Comparison of ENCODE assay signal across 8 cellular contexts in genomic region chr4:140252144-140252741, GRCh38.
A peak's percentile ranks its signal among the peaks of the same experiment; 100 is the strongest.
DNase-seq lines count a peak whose midpoint lies in the region; ATAC-seq, FAIRE-seq and TF ChIP-seq lines count a peak whose summit lies in the region.

No MANE protein-coding gene starts in this region.

- H3K27me3 Mint-ChIP-seq in CD4-positive, alpha-beta T cell, result peaks cover 13% of the 10 kb centered on the region
- H3K27me3 Mint-ChIP-seq in natural killer cell (ENCODE audit: low read depth in 2 of 2), result peaks cover 29 to 42% of the 10 kb centered on the region in 2 donors

- no peaks in the 10 kb centered on the region for H4K20me1 ChIP-seq in endothelial cell of umbilical vein (replicated peaks; ENCODE audit: control insufficient read depth, extremely low read depth, insufficient read depth, low read length)

- no peaks in the 10 kb centered on the region for H3K79me2 ChIP-seq in endothelial cell of umbilical vein (ENCODE audit: control insufficient read depth, insufficient read depth, low read length)

- peak overlapping the region in 2 of 3 experiments; percentile 5 to 37 for H3K4me3 ChIP-seq in endothelial cell of umbilical vein (replicated peaks in 1 of 3; ENCODE audit: insufficient read depth in 1 of 3, low read depth in 1 of 3, low read length in 3 of 3)

- FAIRE-seq in endothelial cell of umbilical vein (lab: Jason Lieb, UNC), result no peak

- dilution Hi-C loops in endothelial cell of umbilical vein (cut with MboI; ENCODE audit: extremely low pct_ligation_motif_present, low sequenced_read_pairs), result no loop called here

- no peak for DNase-seq in CD4-positive, alpha-beta T cell
- DNase-seq in SHP77 treated with DMSO at 0.1 percent for 48 hours (lab: John Stamatoyannopoulos, UW), result peak; percentile 37
- DNase-seq in endothelial cell of umbilical vein (ENCODE audit: low read depth, low spot score), result peak; percentile 41
- DNase-seq in natural killer cell, result no peak
- DNase-seq in occipital lobe (lab: John Stamatoyannopoulos, UW), result no peak

- H3K4me1 Mint-ChIP-seq in CD4-positive, alpha-beta T cell (ENCODE audit: low read depth), result peaks cover 16% of the 10 kb centered on the region
- H3K4me1 Mint-ChIP-seq in natural killer cell, result peaks cover 0 to 5% of the 10 kb centered on the region in 2 donors

- H3K4me3 Mint-ChIP-seq in CD4-positive, alpha-beta T cell, result peak overlapping the region; percentile 92
- peak overlapping the region; percentile 73 for H3K4me3 Mint-ChIP-seq in natural killer cell

- H3K36me3 ChIP-seq in endothelial cell of umbilical vein (ENCODE audit: control insufficient read depth in 2 of 2, extremely low read depth in 1 of 2, insufficient read depth in 2 of 2, low read length in 2 of 2), result no peaks in the 10 kb centered on the region

- CTCF ChIA-PET in CD4-positive, alpha-beta T cell (lab: Charles Lee), result interaction anchor here (0.9 to 2.9 kb wide), 11 partner anchors 9 to 649 kb away, joined by 3 to 35 read pairs (median 7); partner anchors contain the start of gene MAML3
- CTCF ChIA-PET in endothelial cell of umbilical vein (lab: Charles Lee), result interaction anchor here (0.6 to 5.4 kb wide), 23 partner anchors 9 to 595 kb away, joined by 3 to 65 read pairs (median 8); partner anchors contain the start of gene MAML3

- H3K9me1 ChIP-seq in endothelial cell of umbilical vein (replicated peaks; ENCODE audit: control insufficient read depth, extremely low read depth, insufficient read depth, low read length), result no peaks in the 10 kb centered on the region

- no peaks in the 10 kb centered on the region for H3K9me3 Mint-ChIP-seq in CD4-positive, alpha-beta T cell
- H3K9me3 Mint-ChIP-seq in natural killer cell, result no peaks in the 10 kb centered on the region

- intact Hi-C loops in CD4-positive, alpha-beta T cell (cut with DNase I, micrococcal nuclease), result loop anchor here (1.0 to 5.0 kb wide), 7 partner anchors 97 to 1220 kb away; partner anchors contain the start of gene MAML3 (in 1 of the 2)
- intact Hi-C loops in endothelial cell of umbilical vein (cut with micrococcal nuclease) (loop anchor here (1.0 to 5.0 kb wide), 4 partner anchors 9 to 380 kb away; no protein-coding TSS in a partner anchor), natural killer cell (cut with micrococcal nuclease) (loop anchor here (2.0 to 10.0 kb wide), 3 partner anchors 200 to 647 kb away; no protein-coding TSS in a partner anchor)

- H3K27me3 ChIP-seq in CD4-positive, alpha-beta T cell (ENCODE audit: control insufficient read depth, insufficient read depth, low read length), result peaks cover 9% of the 10 kb centered on the region
- H3K27me3 ChIP-seq in endothelial cell of umbilical vein (ENCODE audit: control insufficient read depth in 2 of 2, insufficient read depth in 2 of 2, low read length in 2 of 2), result no peaks in the 10 kb centered on the region

- H3K4me1 ChIP-seq in endothelial cell of umbilical vein (ENCODE audit: control insufficient read depth, extremely low read depth, insufficient read depth, low read length), result peaks cover 53% of the 10 kb centered on the region

- TSS peak; percentile 20 for BruUV-seq in endothelial cell of umbilical vein (replicated peaks; lab: Mats Ljungman, UMichigan)

- H3K9ac ChIP-seq in endothelial cell of umbilical vein (replicated peaks; ENCODE audit: extremely low read depth, insufficient read depth, low read length), result peak overlapping the region; percentile 76

- POLR2A ChIA-PET in CD4-positive, alpha-beta T cell (lab: Charles Lee), result interaction anchor here (0.6 to 2.1 kb wide), 4 partner anchors 99 to 644 kb away, joined by 3 to 9 read pairs (median 5); partner anchors contain the start of gene MAML3
- POLR2A ChIA-PET in endothelial cell of umbilical vein (lab: Charles Lee), result interaction anchor here (1.2 to 1.6 kb wide), 3 partner anchors 98 to 240 kb away, joined by 3 to 7 read pairs (median 5); partner anchors contain the start of gene MAML3

- H3K36me3 Mint-ChIP-seq in CD4-positive, alpha-beta T cell (ENCODE audit: low read depth), result no peaks in the 10 kb centered on the region
- no peaks in the 10 kb centered on the region for H3K36me3 Mint-ChIP-seq in natural killer cell

- ATAC-seq in CD4-positive, alpha-beta T cell (ENCODE audit: poor library complexity), result no peak
- ATAC-seq in HG03066 (IDR thresholded peaks at IDR 0.05; ENCODE audit: low read depth, unreplicated experiment) (peak; percentile 16), natural killer cell (no peak), GM19035 (IDR thresholded peaks at IDR 0.05; ENCODE audit: unreplicated experiment) (no peak), GM21529 (IDR thresholded peaks at IDR 0.05; ENCODE audit: unreplicated experiment) (no peak)

- no peak for TF ChIP-seq CTCF in CD4-positive, alpha-beta T cell (IDR thresholded peaks at IDR 0.05)
- TF ChIP-seq CTCF in endothelial cell of umbilical vein (IDR thresholded peaks at IDR 0.05; ENCODE audit: extremely low read depth in 1 of 2, insufficient read depth in 1 of 2, low read depth in 1 of 2, low read length in 2 of 2) (no peak), natural killer cell (IDR thresholded peaks at IDR 0.05) (no peak)

- TF ChIP-seq POLR2A in endothelial cell of umbilical vein (IDR thresholded peaks at IDR 0.05; ENCODE audit: low read depth, low read length), result no peak

- H2AFZ ChIP-seq in endothelial cell of umbilical vein (ENCODE audit: low read depth, low read length), result peak overlapping the region; percentile 65

- peak overlapping the region; percentile 46 for H3K4me2 ChIP-seq in endothelial cell of umbilical vein (ENCODE audit: insufficient read depth, low read length)

- H3K9me3 ChIP-seq in CD4-positive, alpha-beta T cell (ENCODE audit: control insufficient read depth, low read length), result no peaks in the 10 kb centered on the region
- no peaks in the 10 kb centered on the region for H3K9me3 ChIP-seq in endothelial cell of umbilical vein (replicated peaks; ENCODE audit: control insufficient read depth, insufficient read depth, low read length)

- no peak overlapping the region for H3K27ac Mint-ChIP-seq in CD4-positive, alpha-beta T cell
- no peak overlapping the region for H3K27ac Mint-ChIP-seq in natural killer cell

- no peak overlapping the region for H3K27ac ChIP-seq in CD4-positive, alpha-beta T cell (ENCODE audit: low read depth, low read length)
- H3K27ac ChIP-seq in endothelial cell of umbilical vein (ENCODE audit: insufficient read depth, low read depth, low read length), result peak overlapping the region; percentile 78

TF ChIP-seq in endothelial cell of umbilical vein, 7 proteins besides CTCF, POLR2A, EP300 and RAD21:
- TF ChIP-seq JUN (IDR thresholded peaks at IDR 0.05; ENCODE audit: borderline replicate concordance, insufficient read depth, insufficient read length, low read depth) (no peak), EZH2 (IDR thresholded peaks at IDR 0.05; ENCODE audit: borderline replicate concordance, low read depth, low read length, severe bottlenecking) (no peak), MYC (IDR thresholded peaks at IDR 0.05; ENCODE audit: low read depth, low read length) (no peak), GATA2 (IDR thresholded peaks at IDR 0.05; ENCODE audit: insufficient read depth, insufficient read length, low read depth, low read length) (no peak), MAX (IDR thresholded peaks at IDR 0.05; ENCODE audit: insufficient read depth, insufficient read length) (no peak), POLR2AphosphoS5 (IDR thresholded peaks at IDR 0.05; ENCODE audit: insufficient read depth, low read depth, low read length) (no peak), FOS (IDR thresholded peaks at IDR 0.05; ENCODE audit: borderline replicate concordance, insufficient read depth, low read length) (no peak)

Comparison
In these comparisons a context has a peak if more than half of its experiments do, and no peak if none do; other contexts are left out.
1. DNase-seq: peak in SHP77 treated with DMSO at 0.1 percent for 48 hours (single experiment) and endothelial cell of umbilical vein (single experiment); none in CD4-positive, alpha-beta T cell (0 of 10), natural killer cell (single experiment) and occipital lobe (single experiment).